Comparison of ENCODE assay signal across 1 cellular context in genomic region chr1:206490643-206491421, GRCh38.
TF ChIP-seq lines count a peak whose summit lies in the region.

No MANE protein-coding gene starts in this region.

TF ChIP-seq in K562, 482 proteins besides CTCF, POLR2A, EP300 and RAD21 (continued from another document and continues in another):
- TF ChIP-seq CBX5 (IDR thresholded peaks at IDR 0.05; ENCODE audit: borderline replicate concordance, low read depth), result no peak
- no peak for TF ChIP-seq MAFG (tag; conservative IDR thresholded peaks at IDR 0.05)
- TF ChIP-seq CBFA2T3 (IDR thresholded peaks at IDR 0.05), result no peak
- TF ChIP-seq NR2C1 (IDR thresholded peaks at IDR 0.05), result no peak
- no peak for TF ChIP-seq NR2C1 (tag; IDR thresholded peaks at IDR 0.05)
- TF ChIP-seq TCF3 (CRISPR knock-in tag; IDR thresholded peaks at IDR 0.05), result no peak
- TF ChIP-seq ARID1B (IDR thresholded peaks at IDR 0.05), result peak; percentile 19; the same call in 1 of the 2 replicates
- TF ChIP-seq SIX5 (IDR thresholded peaks at IDR 0.05; ENCODE audit: borderline replicate concordance in 1 of 2, insufficient read depth in 1 of 2, low read depth in 1 of 2, low read length in 2 of 2), result no peak
- TF ChIP-seq BRD9 (IDR thresholded peaks at IDR 0.05; ENCODE audit: low read depth, partially characterized antibody), result no peak
- TF ChIP-seq TCFL5 (CRISPR knock-in tag; conservative IDR thresholded peaks at IDR 0.05), result no peak
- no peak for TF ChIP-seq ZNF41 (CRISPR knock-in tag; conservative IDR thresholded peaks at IDR 0.05)
- no peak for TF ChIP-seq NR2C2 (CRISPR knock-in tag; IDR thresholded peaks at IDR 0.05)
- peak; percentile 56; the same call in 1 of the 2 replicates for TF ChIP-seq NR2C2 (tag; IDR thresholded peaks at IDR 0.05)
- no peak for TF ChIP-seq BRF2 (IDR thresholded peaks at IDR 0.05; ENCODE audit: borderline replicate concordance, insufficient read depth, insufficient read length)
- no peak for TF ChIP-seq RBM17 (IDR thresholded peaks at IDR 0.05; ENCODE audit: borderline replicate concordance, low read depth, low read length)
- TF ChIP-seq PTTG1 (tag; IDR thresholded peaks at IDR 0.05; ENCODE audit: low read depth), result no peak
- TF ChIP-seq ZBTB17 (CRISPR knock-in tag; IDR thresholded peaks at IDR 0.05), result peak; percentile 58; the same call in 1 of the 2 replicates
- no peak for TF ChIP-seq ATF1 (CRISPR knock-in tag; IDR thresholded peaks at IDR 0.05)
- TF ChIP-seq ATF1 (tag; IDR thresholded peaks at IDR 0.05), result no peak
- TF ChIP-seq ZNF263 (CRISPR knock-in tag; IDR thresholded peaks at IDR 0.05; ENCODE audit: borderline replicate concordance), result no peak
- TF ChIP-seq ZBTB40 (IDR thresholded peaks at IDR 0.05), result no peak
- TF ChIP-seq ZBTB40 (CRISPR knock-in tag; IDR thresholded peaks at IDR 0.05), result no peak
- TF ChIP-seq POLR3A (IDR thresholded peaks at IDR 0.05; ENCODE audit: borderline replicate concordance, extremely low read depth, insufficient read depth, insufficient read length), result no peak
- no peak for TF ChIP-seq SMARCB1 (IDR thresholded peaks at IDR 0.05; ENCODE audit: insufficient read length, low read depth)
- no peak for TF ChIP-seq GABPB2 (CRISPR knock-in tag; conservative IDR thresholded peaks at IDR 0.05)
- no peak for TF ChIP-seq BDP1 (IDR thresholded peaks at IDR 0.05; ENCODE audit: insufficient read depth, insufficient read length)
- TF ChIP-seq NR4A1 (CRISPR knock-in tag; IDR thresholded peaks at IDR 0.05), result no peak
- TF ChIP-seq NR4A1 (tag; IDR thresholded peaks at IDR 0.05), result peak; percentile 36; the same call in 1 of the 2 replicates
- no peak for TF ChIP-seq MIER1 (IDR thresholded peaks at IDR 0.05; ENCODE audit: low read depth)
- no peak for TF ChIP-seq C11orf30 (IDR thresholded peaks at IDR 0.05; ENCODE audit: low read depth)
- peak; percentile 80 for TF ChIP-seq VEZF1 (CRISPR knock-in tag; IDR thresholded peaks at IDR 0.05)
- TF ChIP-seq SMAD4 (CRISPR knock-in tag; conservative IDR thresholded peaks at IDR 0.05), result peak; percentile 36; the same call in 1 of the 2 replicates
- no peak for TF ChIP-seq SRF (CRISPR knock-in tag; IDR thresholded peaks at IDR 0.05)
- no peak for TF ChIP-seq NFYB (IDR thresholded peaks at IDR 0.05; ENCODE audit: extremely low read depth, insufficient read length)
- TF ChIP-seq CREM (IDR thresholded peaks at IDR 0.05; ENCODE audit: low read depth), result no peak
- TF ChIP-seq GABPA (tag; conservative IDR thresholded peaks at IDR 0.05; ENCODE audit: low read depth), result peak; percentile 75
- TF ChIP-seq ZNF639 (CRISPR knock-in tag; conservative IDR thresholded peaks at IDR 0.05 in 1 of 2, IDR thresholded peaks at IDR 0.05 in 1 of 2), result peak in 1 of 2 experiments; percentile 32; a peak in 1 of 4 replicates
- TF ChIP-seq ATF4 (CRISPR knock-in tag; IDR thresholded peaks at IDR 0.05), result no peak
- TF ChIP-seq DLX4 (CRISPR knock-in tag; IDR thresholded peaks at IDR 0.05), result no peak
- no peak for TF ChIP-seq FOXM1 (IDR thresholded peaks at IDR 0.05; ENCODE audit: low read depth)
- TF ChIP-seq FOXM1 (CRISPR knock-in tag; IDR thresholded peaks at IDR 0.05; ENCODE audit: low read depth), result no peak
- TF ChIP-seq CBFA2T2 (conservative IDR thresholded peaks at IDR 0.05), result no peak
- no peak for TF ChIP-seq NEUROD1 (IDR thresholded peaks at IDR 0.05; ENCODE audit: borderline replicate concordance, low read depth, low read length, partially characterized antibody)
- TF ChIP-seq PCBP1 (IDR thresholded peaks at IDR 0.05; ENCODE audit: low read depth, low read length, poor library complexity, severe bottlenecking), result no peak
- TF ChIP-seq FOSL1 (tag; conservative IDR thresholded peaks at IDR 0.05), result no peak
- TF ChIP-seq TBL1XR1 (IDR thresholded peaks at IDR 0.05; ENCODE audit: low read length in 2 of 2), result no peak
- TF ChIP-seq HBP1 (CRISPR knock-in tag; IDR thresholded peaks at IDR 0.05), result peak; percentile 35; the same call in 1 of the 2 replicates
- no peak for TF ChIP-seq NCOR1 (IDR thresholded peaks at IDR 0.05)
- no peak for TF ChIP-seq ZZZ3 (IDR thresholded peaks at IDR 0.05)
- TF ChIP-seq SPI1 (IDR thresholded peaks at IDR 0.05; ENCODE audit: borderline replicate concordance, low read depth, low read length), result 0 out of 2 replicates have a peak, but pooled peaks have one; percentile 7
- TF ChIP-seq HNRNPLL (IDR thresholded peaks at IDR 0.05; ENCODE audit: low read depth, low read length, poor library complexity, severe bottlenecking), result no peak
- TF ChIP-seq ZNF449 (CRISPR knock-in tag; IDR thresholded peaks at IDR 0.05), result no peak
- 0 out of 2 replicates have a peak, but pooled peaks have one; percentile 61 for TF ChIP-seq THRB (CRISPR knock-in tag; conservative IDR thresholded peaks at IDR 0.05)
- TF ChIP-seq EP400 (IDR thresholded peaks at IDR 0.05), result no peak
